Comparison of ENCODE assay signal across 9 cellular contexts in genomic region chr9:126704157-126704941, GRCh38.
A peak's percentile ranks its signal among the peaks of the same experiment; 100 is the strongest.
DNase-seq lines count a peak whose midpoint lies in the region; ATAC-seq and TF ChIP-seq lines count a peak whose summit lies in the region.
"Had no signal": no experiment of that assay in that cellular context is flagged by ENCODE, and none has a peak within 500 bp of the region (broad histone marks: within the 10 kb centered on the region; RNA-seq: fewer than 3 reads in every experiment).

No MANE protein-coding gene starts in this region.

- in situ Hi-C loops in brain microvascular endothelial cell (cut with HindIII; ENCODE audit: low pct_ligation_motif_present, low sequenced_read_pairs) = no loop called here

- no peak overlapping the region for H3K4me3 ChIP-seq in brain microvascular endothelial cell (ENCODE audit: low read depth, low read length)

- intact Hi-C loops in natural killer cell (cut with micrococcal nuclease) = no loop called here

- H3K36me3 ChIP-seq in brain microvascular endothelial cell (replicated peaks) = no peaks in the 10 kb centered on the region
- H3K36me3 ChIP-seq: ascending aorta had no signal

- TF ChIP-seq CTCF in brain microvascular endothelial cell (IDR thresholded peaks at IDR 0.05; ENCODE audit: low read depth, low read length, missing control alignments) = no peak
- no peak for TF ChIP-seq CTCF in natural killer cell (IDR thresholded peaks at IDR 0.05)

- no peaks in the 10 kb centered on the region for H3K9me3 Mint-ChIP-seq in natural killer cell

- ATAC-seq in natural killer cell = no peak
- no peak for ATAC-seq in HG02610 (IDR thresholded peaks at IDR 0.05; ENCODE audit: unreplicated experiment)
- no peak for ATAC-seq in HG02759 (IDR thresholded peaks at IDR 0.05; ENCODE audit: unreplicated experiment)

- no peak overlapping the region for H3K27ac Mint-ChIP-seq in natural killer cell

- no peaks in the 10 kb centered on the region for H3K36me3 Mint-ChIP-seq in natural killer cell

- peaks cover 13 to 20% of the 10 kb centered on the region in 2 donors for H3K4me1 Mint-ChIP-seq in natural killer cell

- H3K27ac ChIP-seq in brain microvascular endothelial cell = no peak overlapping the region
- H3K27ac ChIP-seq: ascending aorta had no signal

- DNase-seq in GM03348 (ENCODE audit: low spot score) (peak; percentile 76), OCI-M1 (lab: John Stamatoyannopoulos, UW) (peak; percentile 47), brain microvascular endothelial cell (peak; percentile 63), natural killer cell (peak; percentile 14), epidermal melanocyte (ENCODE audit: insufficient read length, low spot score) (no peak), germinal center (ENCODE audit: low spot score) (no peak)

- H3K4me3 Mint-ChIP-seq in natural killer cell = no peak overlapping the region

- peaks cover 37 to 39% of the 10 kb centered on the region in 2 donors for H3K27me3 Mint-ChIP-seq in natural killer cell (ENCODE audit: low read depth in 2 of 2)

- peaks cover 1% of the 10 kb centered on the region for H3K27me3 ChIP-seq in brain microvascular endothelial cell (replicated peaks)

Comparison
In these comparisons a context has a peak if more than half of its experiments do, and no peak if none do; other contexts are left out.
1. DNase-seq: peak in GM03348 (single experiment), OCI-M1 (single experiment), brain microvascular endothelial cell (single experiment) and natural killer cell (single experiment); none in epidermal melanocyte (single experiment) and germinal center (single experiment).